13 cellular contexts compared by ENCODE assay signal in the genomic region with DNA sequence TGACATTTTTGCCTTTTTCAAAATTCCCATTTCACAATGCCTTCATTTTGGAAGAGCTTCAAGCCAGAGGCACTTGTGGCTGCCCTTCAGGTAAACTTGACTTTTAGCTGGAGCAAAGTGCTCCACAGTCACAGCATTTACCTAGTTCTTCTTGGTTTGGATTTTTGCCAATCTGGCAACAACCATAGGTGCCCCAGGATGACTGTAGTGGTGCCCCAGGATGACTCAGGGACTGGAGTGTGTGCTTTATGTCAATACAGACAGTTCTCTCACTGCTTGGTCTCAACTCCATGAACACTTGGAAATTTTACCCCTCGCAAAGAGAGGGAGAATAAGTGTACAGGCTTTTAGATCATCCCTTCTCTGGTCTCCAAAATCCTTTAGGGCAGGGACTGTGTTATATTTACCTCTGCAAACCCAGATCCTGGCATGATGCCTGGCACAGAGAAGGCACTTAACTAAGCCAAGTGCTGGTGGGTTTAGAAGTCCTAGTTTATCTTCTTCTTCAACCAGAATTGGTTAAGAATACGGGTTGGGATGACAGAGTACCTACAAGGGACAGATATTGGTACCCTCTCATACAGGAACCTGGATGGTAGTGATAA. TPM values are rescaled to one million over a fixed set of nuclear protein-coding genes. Genes with fewer than 3 reads are reported as not detected.
DNase-seq lines count a peak whose midpoint lies in the region; ATAC-seq, FAIRE-seq and TF ChIP-seq lines count a peak whose summit lies in the region.
"Had no signal": no experiment of that assay in that cellular context is flagged by ENCODE, and none has a peak within 500 bp of the region (broad histone marks: within the 10 kb centered on the region; RNA-seq: fewer than 3 reads in every experiment).

No MANE protein-coding gene starts in this region.

- peak; percentile 59 for ATAC-seq in Right ventricle myocardium superior (ENCODE audit: poor library complexity)
- ATAC-seq in Panc1 = peak; percentile 50; the same call in 1 of the 2 replicates
- ATAC-seq in left cardiac atrium = peak; percentile 15 to 67
- ATAC-seq: naive thymus-derived CD4-positive, alpha-beta T cell had no signal

- DNase-seq in Right ventricle myocardium superior (no peak), left ventricle myocardium inferior (no peak), Panc1 (ENCODE audit: low read depth, low spot score) (no peak), left cardiac atrium (no peak), urothelium cell line (ENCODE audit: low spot score) (peak; percentile 87), NCI-H187 treated with DMSO at 0.1 percent for 48 hours (lab: John Stamatoyannopoulos, UW) (no peak), GM19239 (ENCODE audit: insufficient read length, low spot score) (no peak), putamen (ENCODE audit: low spot score) (no peak)
- DNase-seq: activated CD8-positive, alpha-beta memory T cell treated with anti-CD3 and anti-CD28 coated beads for 24 hours; AML-193; glutamatergic neuron; naive thymus-derived CD4-positive, alpha-beta T cell had no signal

- H3K27ac ChIP-seq in left ventricle myocardium inferior (replicated peaks) (no peak overlapping the region), Panc1 (ENCODE audit: low read length) (no peak overlapping the region)
- H3K27ac ChIP-seq: SJSA1 had no signal

- H3K9me3 ChIP-seq in left ventricle myocardium inferior (replicated peaks) (no peaks in the 10 kb centered on the region), Panc1 (ENCODE audit: control insufficient read depth, insufficient read depth, low read depth, low read length) (no peaks in the 10 kb centered on the region)
- H3K9me3 ChIP-seq: SJSA1 had no signal

- H3K4me1 ChIP-seq in left ventricle myocardium inferior (peaks cover 10% of the 10 kb centered on the region), Panc1 (ENCODE audit: control insufficient read depth, insufficient read depth, low read length) (no peaks in the 10 kb centered on the region)

- H3K36me3 ChIP-seq in left ventricle myocardium inferior (no peaks in the 10 kb centered on the region), Panc1 (ENCODE audit: control insufficient read depth, insufficient read depth, low read length) (no peaks in the 10 kb centered on the region; the same call in 1 of the 2 replicates)
- H3K36me3 ChIP-seq: SJSA1 had no signal

- no TSS peak for BruUV-seq in Panc1 (replicated peaks; lab: Mats Ljungman, UMichigan)

- POLR2A ChIA-PET in Panc1 (lab: Charles Lee) = no interaction called here

- intact Hi-C loops in Right ventricle myocardium superior (cut with DNase I) = no loop called here
- intact Hi-C loops in left ventricle myocardium inferior (cut with micrococcal nuclease) = no loop called here
- intact Hi-C loops in Panc1 (cut with micrococcal nuclease; ENCODE audit: unreplicated experiment) = no loop called here
- intact Hi-C loops in left cardiac atrium (cut with DNase I) = no loop called here

- H3K4me3 ChIP-seq in left ventricle myocardium inferior (no peak overlapping the region), Panc1 (ENCODE audit: low read depth in 2 of 2, low read length in 2 of 2) (no peak overlapping the region)
- H3K4me3 ChIP-seq: SJSA1 had no signal

- in situ Hi-C loops in Panc1 (cut with HindIII; ENCODE audit: low pct_unique_long_range_greater_than_20kb, low sequenced_read_pairs) = no loop called here

- FAIRE-seq in urothelium cell line (lab: Jason Lieb, UNC) (no peak), GM19239 (lab: Jason Lieb, UNC) (no peak)

- CTCF ChIA-PET in Panc1 (lab: Charles Lee) = no interaction called here

- TF ChIP-seq CTCF in left ventricle myocardium inferior (IDR thresholded peaks at IDR 0.05; ENCODE audit: borderline replicate concordance) = no peak
- TF ChIP-seq CTCF in Panc1 (IDR thresholded peaks at IDR 0.05) = no peak

- H3K27me3 ChIP-seq in left ventricle myocardium inferior (ENCODE audit: low read depth) = no peaks in the 10 kb centered on the region
- peaks cover 8% of the 10 kb centered on the region; the same call in 1 of the 2 replicates for H3K27me3 ChIP-seq in Panc1 (ENCODE audit: control insufficient read depth, insufficient read depth, low read length)
- H3K27me3 ChIP-seq: SJSA1 had no signal

RNA-seq across cellular contexts. Expression of a gene that starts 15.3 kb away (rescaled TPM):
- total RNA-seq in Right ventricle myocardium superior = 37.6 TPM
- total RNA-seq in left ventricle myocardium inferior = 45.4 TPM
- total RNA-seq in Panc1 (2021; ENCODE audit: unreplicated experiment) = 45.9 TPM
- 11.8 TPM for polyA plus RNA-seq in Panc1 (2012; ENCODE audit: insufficient read length)
- 10 to 100 TPM; 33.0 TPM for total RNA-seq in left cardiac atrium
